14 cellular contexts compared by ENCODE assay signal in the genomic region with DNA sequence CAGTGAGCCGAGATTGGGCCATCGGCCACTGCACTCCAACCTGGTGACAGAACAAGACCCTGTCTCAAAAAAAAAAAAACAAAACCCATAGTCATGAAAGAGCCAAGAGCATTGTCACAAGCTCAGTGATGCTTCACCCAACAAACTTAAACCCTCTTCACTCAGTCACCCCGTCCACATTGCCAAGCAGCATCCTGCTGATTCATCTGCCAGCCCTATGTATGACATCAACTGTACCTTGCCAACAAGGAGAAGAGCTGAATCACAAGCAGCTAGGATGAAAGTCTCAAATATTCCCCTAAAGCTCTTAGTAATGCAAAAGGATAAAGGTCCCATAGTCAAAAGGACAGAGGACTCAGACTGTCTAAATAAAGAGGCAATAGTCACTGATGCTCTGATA.
DNase-seq lines count a peak whose midpoint lies in the region; ATAC-seq and TF ChIP-seq lines count a peak whose summit lies in the region.
"Had no signal": no experiment of that assay in that cellular context is flagged by ENCODE, and none has a peak within 500 bp of the region (broad histone marks: within the 10 kb centered on the region; RNA-seq: fewer than 3 reads in every experiment).

No MANE protein-coding gene starts in this region.

- WGBS in SK-N-SH (ENCODE audit: low lambda C conversion rate), result 70% methylated on average over 3 of the region's 3 CpGs

- no peak for TF ChIP-seq CTCF in SK-N-SH (IDR thresholded peaks at IDR 0.05)
- no peak for TF ChIP-seq CTCF in fibroblast of lung (conservative IDR thresholded peaks at IDR 0.05 in 1 of 2, IDR thresholded peaks at IDR 0.05 in 1 of 2; ENCODE audit: low read depth in 1 of 2, low read length in 2 of 2)

- ATAC-seq in GM19452 (IDR thresholded peaks at IDR 0.05; ENCODE audit: unreplicated experiment), result no peak
- no peak for ATAC-seq in GM19324 (IDR thresholded peaks at IDR 0.05; ENCODE audit: low FRiP score, unreplicated experiment)

- H4K20me1 ChIP-seq in SK-N-SH (ENCODE audit: insufficient read depth), result no peaks in the 10 kb centered on the region
- no peaks in the 10 kb centered on the region for H4K20me1 ChIP-seq in fibroblast of lung (ENCODE audit: control insufficient read depth, extremely low read depth, insufficient read depth, low read length)

- no peak for TF ChIP-seq RAD21 in SK-N-SH (IDR thresholded peaks at IDR 0.05; ENCODE audit: low read length)

- DNase-seq in ACHN, result peak; percentile 57
- peak; percentile 67 for DNase-seq in EL
- DNase-seq in SK-N-SH, result no peak
- DNase-seq in fibroblast of lung (ENCODE audit: low read depth in 2 of 2), result peak; percentile 42 to 73
- DNase-seq in activated CD8-positive, alpha-beta memory T cell treated with anti-CD3 and anti-CD28 coated beads for 24 hours, result no peak
- no peak for DNase-seq in NCI-H2107 treated with DMSO at 0.1 percent for 48 hours (lab: John Stamatoyannopoulos, UW; ENCODE audit: unreplicated experiment)
- DNase-seq: Caco-2; colonic mucosa; NCI-H510A; Right ventricle myocardium superior; stimulated activated naive CD4-positive, alpha-beta T cell had no signal

- H2AFZ ChIP-seq in SK-N-SH (ENCODE audit: low read depth) (no peak overlapping the region), fibroblast of lung (ENCODE audit: low read length) (no peak overlapping the region)

- H3K27ac ChIP-seq in SK-N-SH (ENCODE audit: low read depth in 2 of 2, low read length in 1 of 2) (no peak overlapping the region), fibroblast of lung (ENCODE audit: insufficient read depth, low read length) (no peak overlapping the region)
- H3K27ac ChIP-seq: colonic mucosa, VCaP had no signal

- H3K27me3 ChIP-seq in SK-N-SH (ENCODE audit: insufficient read depth), result no peaks in the 10 kb centered on the region
- H3K27me3 ChIP-seq in fibroblast of lung (ENCODE audit: control insufficient read depth, insufficient read depth, low read length), result no peaks in the 10 kb centered on the region
- H3K27me3 ChIP-seq: colonic mucosa had no signal

- POLR2A ChIA-PET in SK-N-SH (lab: Yijun Ruan, JAX), result no interaction called here

- H3K9me3 ChIP-seq in SK-N-SH (no peaks in the 10 kb centered on the region), fibroblast of lung (ENCODE audit: control insufficient read depth, insufficient read depth, low read depth, low read length) (no peaks in the 10 kb centered on the region)
- H3K9me3 ChIP-seq: Caco-2, colonic mucosa had no signal

- H3K4me2 ChIP-seq in SK-N-SH, result no peak overlapping the region
- no peak overlapping the region for H3K4me2 ChIP-seq in fibroblast of lung (ENCODE audit: extremely low read depth, insufficient read depth, low read length)

- peaks cover 0 to 11% of the 10 kb centered on the region in 2 experiments for H3K36me3 ChIP-seq in SK-N-SH (replicated peaks in 1 of 2; ENCODE audit: control insufficient read depth in 1 of 2, insufficient read depth in 2 of 2, low read length in 1 of 2)
- no peaks in the 10 kb centered on the region for H3K36me3 ChIP-seq in fibroblast of lung (ENCODE audit: control insufficient read depth, insufficient read depth, low read length)
- H3K36me3 ChIP-seq: colonic mucosa had no signal

- in situ Hi-C loops in ACHN (cut with HindIII; ENCODE audit: low pct_ligation_motif_present, low pct_unique_long_range_greater_than_20kb, low sequenced_read_pairs), result no loop called here

- peaks cover 6% of the 10 kb centered on the region for H3F3A ChIP-seq in SK-N-SH (replicated peaks; ENCODE audit: insufficient read depth)

- no peak for TF ChIP-seq EP300 in SK-N-SH (IDR thresholded peaks at IDR 0.05; ENCODE audit: borderline replicate concordance in 1 of 2, low read depth in 1 of 2, low read length in 1 of 2)

- H3K79me2 ChIP-seq in SK-N-SH (ENCODE audit: insufficient read depth), result no peaks in the 10 kb centered on the region
- no peaks in the 10 kb centered on the region for H3K79me2 ChIP-seq in fibroblast of lung (ENCODE audit: control insufficient read depth, insufficient read depth, low read length)

- no peaks in the 10 kb centered on the region for H3K9me2 ChIP-seq in SK-N-SH

- CTCF ChIA-PET in SK-N-SH (lab: Yijun Ruan, JAX), result interaction anchor here (1.0 to 1.4 kb wide), 2 partner anchors 29 to 370 kb away, joined by 3 to 5 read pairs; no protein-coding TSS in a partner anchor

- no peak overlapping the region for H3K4me3 ChIP-seq in SK-N-SH (ENCODE audit: low read depth in 2 of 2, low read length in 1 of 2)
- no peak overlapping the region for H3K4me3 ChIP-seq in fibroblast of lung (replicated peaks in 1 of 4; ENCODE audit: control extremely low read depth in 1 of 4, insufficient read depth in 1 of 4, low read depth in 3 of 4, low read length in 4 of 4)
- H3K4me3 ChIP-seq: colonic mucosa had no signal

- H3K9ac ChIP-seq in SK-N-SH (no peak overlapping the region), fibroblast of lung (ENCODE audit: insufficient read depth, low read length) (no peak overlapping the region)

- H3K4me1 ChIP-seq in SK-N-SH (ENCODE audit: control insufficient read depth in 1 of 2, insufficient read depth in 2 of 2, low read depth in 1 of 2, low read length in 1 of 2), result no peaks in the 10 kb centered on the region; a peak in 1 of 4 replicates
- H3K4me1 ChIP-seq in fibroblast of lung (ENCODE audit: control insufficient read depth, extremely low read depth, insufficient read depth, low read length), result no peaks in the 10 kb centered on the region
- H3K4me1 ChIP-seq: colonic mucosa had no signal

TF ChIP-seq in SK-N-SH, 30 proteins besides CTCF, POLR2A, EP300 and RAD21:
- TF ChIP-seq, protein P1, sequence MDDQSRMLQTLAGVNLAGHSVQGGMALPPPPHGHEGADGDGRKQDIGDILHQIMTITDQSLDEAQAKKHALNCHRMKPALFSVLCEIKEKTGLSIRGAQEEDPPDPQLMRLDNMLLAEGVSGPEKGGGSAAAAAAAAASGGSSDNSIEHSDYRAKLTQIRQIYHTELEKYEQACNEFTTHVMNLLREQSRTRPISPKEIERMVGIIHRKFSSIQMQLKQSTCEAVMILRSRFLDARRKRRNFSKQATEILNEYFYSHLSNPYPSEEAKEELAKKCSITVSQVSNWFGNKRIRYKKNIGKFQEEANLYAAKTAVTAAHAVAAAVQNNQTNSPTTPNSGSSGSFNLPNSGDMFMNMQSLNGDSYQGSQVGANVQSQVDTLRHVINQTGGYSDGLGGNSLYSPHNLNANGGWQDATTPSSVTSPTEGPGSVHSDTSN (IDR thresholded peaks at IDR 0.05), result peak; percentile 16; the same call in 1 of the 2 replicates
- TF ChIP-seq FOSL2 (IDR thresholded peaks at IDR 0.05; ENCODE audit: borderline replicate concordance, low read depth), result peak; percentile 69
- TF ChIP-seq JUND (IDR thresholded peaks at IDR 0.05), result peak; percentile 44; the same call in 1 of the 2 replicates
- TF ChIP-seq FOXJ3 (CRISPR knock-in tag; IDR thresholded peaks at IDR 0.05), result no peak
- TF ChIP-seq NFIC (IDR thresholded peaks at IDR 0.05; ENCODE audit: borderline replicate concordance), result 0 out of 2 replicates have a peak, but pooled peaks have one; percentile 28

Comparison
In these comparisons a context has a peak if more than half of its experiments do, and no peak if none do; other contexts are left out.
1. DNase-seq: peak in ACHN (single experiment), EL (single experiment) and fibroblast of lung (2 of 2); none in SK-N-SH (single experiment), activated CD8-positive, alpha-beta memory T cell treated with anti-CD3 and anti-CD28 coated beads for 24 hours (single experiment) and NCI-H2107 treated with DMSO at 0.1 percent for 48 hours (single experiment).